Comparison of ENCODE assay signal across 7 cellular contexts in the genomic region with DNA sequence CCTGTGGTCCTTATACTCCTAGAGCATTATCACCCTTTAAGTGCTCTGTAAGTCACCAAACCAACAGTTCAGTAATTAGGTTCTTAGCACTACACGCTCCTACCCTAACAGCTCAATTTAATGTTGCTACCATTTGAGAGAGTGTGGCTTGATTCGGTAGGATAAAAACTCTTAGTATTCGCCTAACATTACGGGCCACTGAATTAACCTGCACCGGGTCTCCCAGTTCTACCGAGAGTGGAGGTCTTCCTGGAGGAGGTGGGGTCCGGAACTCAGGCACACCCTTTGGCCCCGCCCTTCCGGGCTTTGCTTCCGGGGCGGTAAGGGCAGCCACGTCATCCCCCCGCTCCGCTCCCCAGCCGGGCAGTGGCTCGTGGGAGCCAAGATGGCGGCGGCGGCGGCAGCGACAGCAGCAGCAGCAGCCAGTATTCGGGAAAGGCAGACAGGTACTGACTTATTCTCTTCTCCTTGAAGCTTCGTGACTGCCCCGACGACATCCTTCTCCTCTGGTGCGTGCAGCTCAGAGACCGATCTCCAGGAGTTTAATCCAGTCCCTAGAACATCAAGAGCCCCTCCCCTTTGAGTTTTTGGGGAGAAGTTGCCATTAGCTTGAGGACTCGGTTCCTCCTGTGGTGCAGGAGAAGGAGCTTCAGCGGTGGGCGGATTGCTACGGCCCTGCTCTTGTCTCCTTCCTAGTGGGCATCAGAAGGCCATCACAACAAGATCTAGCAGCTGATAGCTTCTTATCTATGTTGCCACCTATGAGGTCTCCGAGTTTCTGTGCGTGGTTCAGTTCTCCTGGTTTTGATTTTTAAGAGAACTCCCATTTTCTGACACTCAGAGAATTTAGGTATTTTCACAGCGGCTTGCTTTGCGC. TPM values are rescaled to one million over a fixed set of nuclear protein-coding genes. Genes with fewer than 3 reads are reported as not detected.
A peak's percentile ranks its signal among the peaks of the same experiment; 100 is the strongest.
DNase-seq lines count a peak whose midpoint lies in the region; ATAC-seq and TF ChIP-seq lines count a peak whose summit lies in the region.

A gene with protein sequence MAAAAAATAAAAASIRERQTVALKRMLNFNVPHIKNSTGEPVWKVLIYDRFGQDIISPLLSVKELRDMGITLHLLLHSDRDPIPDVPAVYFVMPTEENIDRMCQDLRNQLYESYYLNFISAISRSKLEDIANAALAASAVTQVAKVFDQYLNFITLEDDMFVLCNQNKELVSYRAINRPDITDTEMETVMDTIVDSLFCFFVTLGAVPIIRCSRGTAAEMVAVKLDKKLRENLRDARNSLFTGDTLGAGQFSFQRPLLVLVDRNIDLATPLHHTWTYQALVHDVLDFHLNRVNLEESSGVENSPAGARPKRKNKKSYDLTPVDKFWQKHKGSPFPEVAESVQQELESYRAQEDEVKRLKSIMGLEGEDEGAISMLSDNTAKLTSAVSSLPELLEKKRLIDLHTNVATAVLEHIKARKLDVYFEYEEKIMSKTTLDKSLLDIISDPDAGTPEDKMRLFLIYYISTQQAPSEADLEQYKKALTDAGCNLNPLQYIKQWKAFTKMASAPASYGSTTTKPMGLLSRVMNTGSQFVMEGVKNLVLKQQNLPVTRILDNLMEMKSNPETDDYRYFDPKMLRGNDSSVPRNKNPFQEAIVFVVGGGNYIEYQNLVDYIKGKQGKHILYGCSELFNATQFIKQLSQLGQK (plus strand): TSS at position 366 of the 877 bp plus-strand sequence. CDS start 20 bp downstream, at position 386.

- peak within 1 kb of the TSS; percentile 97 for H2AFZ ChIP-seq in hepatocyte

- H3K27ac ChIP-seq in hepatocyte: peak within 1 kb of the TSS; percentile 94

- H3K27me3 ChIP-seq in hepatocyte: no peaks in the 10 kb centered on the region

- no peak for TF ChIP-seq CTCF in hepatocyte (IDR thresholded peaks at IDR 0.05; ENCODE audit: poor library complexity)

- H3K79me2 ChIP-seq in hepatocyte: peaks cover 47% of the 10 kb centered on the region

- peaks cover 3% of the 10 kb centered on the region for H3K4me1 ChIP-seq in hepatocyte (ENCODE audit: insufficient read depth)

- ATAC-seq in GM18505 (IDR thresholded peaks at IDR 0.05; ENCODE audit: unreplicated experiment) (peak; percentile 92), HG02973 (IDR thresholded peaks at IDR 0.05; ENCODE audit: unreplicated experiment) (peak; percentile 93)

- under 1% methylated on average over 34 of the region's 35 CpGs for WGBS in hepatocyte (ENCODE audit: low lambda C conversion rate, missing lambda C conversion rate)

- peak within 1 kb of the TSS; percentile 63 for H3K4me3 ChIP-seq in hepatocyte

- peaks cover 6% of the 10 kb centered on the region for H4K20me1 ChIP-seq in hepatocyte (ENCODE audit: insufficient read depth, poor library complexity, severe bottlenecking)

- TF ChIP-seq POLR2A in GM18505 (IDR thresholded peaks at IDR 0.05; ENCODE audit: borderline replicate concordance, extremely low read depth, insufficient read depth, insufficient read length): peak; percentile 95

- no peaks in the 10 kb centered on the region for H3K9me3 ChIP-seq in hepatocyte (ENCODE audit: low read depth)

- H3K9me2 ChIP-seq in hepatocyte (replicated peaks; ENCODE audit: insufficient read depth): no peaks in the 10 kb centered on the region

- H3K36me3 ChIP-seq in hepatocyte (replicated peaks; ENCODE audit: insufficient read depth, low read depth): no peaks in the 10 kb centered on the region

- peak within 1 kb of the TSS; percentile 83 for H3K4me2 ChIP-seq in hepatocyte

- DNase-seq in NCI-H2029 treated with DMSO at 0.1 percent for 48 hours (lab: John Stamatoyannopoulos, UW) (peak; percentile 70), T-helper 9 cell (peak; percentile 86), astrocyte of the hippocampus (ENCODE audit: low read depth, low spot score) (peak; percentile 97), hepatocyte (ENCODE audit: low spot score) (peak; percentile 97), retina (peak; percentile 96)

RNA-seq across cellular contexts. Expression of the gene that starts here (rescaled TPM):
- total RNA-seq in hepatocyte: 90.4 and 101 TPM in 2 replicates
- polyA plus RNA-seq in hepatocyte: 68.9 and 79.0 TPM in 2 replicates

Comparison
In these comparisons a context has a peak if more than half of its experiments do, and no peak if none do; other contexts are left out.
1. Peak in every context shown above with its lines: DNase-seq, ATAC-seq, H3K4me3 ChIP-seq and H3K27ac ChIP-seq.